Comparison of ENCODE assay signal across 19 cellular contexts in the genomic region with DNA sequence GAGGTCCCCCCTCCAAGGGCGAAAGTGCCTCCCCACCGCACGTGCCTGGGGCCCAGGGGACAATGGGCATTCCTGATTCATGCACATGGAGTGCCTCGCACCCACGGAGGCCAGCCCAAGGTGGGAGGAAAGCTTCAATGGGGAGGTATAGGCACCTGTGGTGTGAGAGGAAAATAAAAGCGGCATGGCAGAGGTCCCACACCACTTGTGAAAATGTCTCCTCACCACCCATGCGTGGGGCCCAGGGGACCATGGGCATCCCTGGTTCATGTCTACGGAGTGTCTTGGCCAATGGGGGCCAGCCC.
DNase-seq lines count a peak whose midpoint lies in the region; ATAC-seq and TF ChIP-seq lines count a peak whose summit lies in the region.
"Had no signal": no experiment of that assay in that cellular context is flagged by ENCODE, and none has a peak within 500 bp of the region (broad histone marks: within the 10 kb centered on the region; RNA-seq: fewer than 3 reads in every experiment).

No MANE protein-coding gene starts in this region.

- intact Hi-C loops in sciatic nerve (cut with DNase I): no loop called here

- H2BK12ac ChIP-seq in H9 (ENCODE audit: insufficient read length, low read depth, low read length): no peak overlapping the region

- no peaks in the 10 kb centered on the region for H3K4me1 Mint-ChIP-seq in H9
- H3K4me1 Mint-ChIP-seq: activated T-helper 17 cell treated with anti-CD3 and anti-CD28 coated beads, Interleukin-2, amount 50 U/mL, for 72 hours; CD4-positive, CD25-positive, alpha-beta regulatory T cell; stimulated activated effector memory CD8-positive, alpha-beta T cell treated with anti-CD3 and anti-CD28 coated beads, Interleukin-12 subunit alpha, Interleukin-12 subunit beta, amount 100 ng/mL, for 72 hours had no signal

- peak overlapping the region; percentile 9; the same call in 1 of the 2 replicates for H3K4me3 ChIP-seq in iPS-18c (ENCODE audit: insufficient read depth, low read depth, low read length)
- H3K4me3 ChIP-seq: GM23248, thyroid gland had no signal

- no peaks in the 10 kb centered on the region for H3K79me2 ChIP-seq in H9 (ENCODE audit: insufficient read depth, low read length)
- H3K79me2 ChIP-seq: parathyroid adenoma had no signal

- peaks cover 11 to 31% (median 13%) of the 10 kb centered on the region in 3 experiments; a peak in 5 of 7 replicates for H3K36me3 Mint-ChIP-seq in H9 (ENCODE audit: insufficient read depth in 1 of 3, low read depth in 3 of 3)
- H3K36me3 Mint-ChIP-seq: CD4-positive, CD25-positive, alpha-beta regulatory T cell; stimulated activated effector memory CD8-positive, alpha-beta T cell treated with anti-CD3 and anti-CD28 coated beads, Interleukin-12 subunit alpha, Interleukin-12 subunit beta, amount 100 ng/mL, for 72 hours had no signal

- no peak overlapping the region for H3T11ph ChIP-seq in H9 (ENCODE audit: low read length)

- no peak overlapping the region for H3K4me2 ChIP-seq in H9 (ENCODE audit: insufficient read depth, insufficient read length, low read length)

- H3K27me3 Mint-ChIP-seq in H9 (ENCODE audit: low read depth): no peaks in the 10 kb centered on the region; the same call in 1 of the 2 replicates
- H3K27me3 Mint-ChIP-seq: activated T-helper 17 cell treated with anti-CD3 and anti-CD28 coated beads, Interleukin-2, amount 50 U/mL, for 72 hours had no signal

- no peak overlapping the region for H2BK120ac ChIP-seq in H9 (ENCODE audit: low read depth, low read length, poor library complexity, severe bottlenecking)

- no peak overlapping the region for H3K4ac ChIP-seq in H9 (ENCODE audit: low read depth, low read length)

- H3K27me3 ChIP-seq in H9 (ENCODE audit: insufficient read depth, low read length): no peaks in the 10 kb centered on the region
- H3K27me3 ChIP-seq: thyroid gland had no signal

- H4K91ac ChIP-seq in H9 (ENCODE audit: insufficient read length, low read depth, low read length): no peak overlapping the region

- no peaks in the 10 kb centered on the region for H4K20me1 ChIP-seq in H9 (ENCODE audit: control insufficient read depth, insufficient read depth, insufficient read length)

- H3K27ac ChIP-seq in H9 (ENCODE audit: insufficient read length, low read depth, low read length): no peak overlapping the region
- H3K27ac ChIP-seq: GM23248, parathyroid adenoma, thyroid gland, VCaP had no signal

- H3K23me2 ChIP-seq in H9 (ENCODE audit: insufficient read length, low read depth, low read length, poor library complexity, severe bottlenecking): no peaks in the 10 kb centered on the region

- no peak overlapping the region for H3K56ac ChIP-seq in H9 (ENCODE audit: insufficient read length, low read depth, low read length)

- peak; percentile 1 for DNase-seq in activated gamma-delta T cell treated with Interleukin-2 at 50 U/mL for 16 hours
- no peak for DNase-seq in activated gamma-delta T cell (lab: John Stamatoyannopoulos, UW)
- peak; percentile 12 for DNase-seq in H9
- DNase-seq in sciatic nerve (ENCODE audit: low spot score): peak; percentile 23
- DNase-seq in occipital lobe (lab: John Stamatoyannopoulos, UW): no peak
- no peak for DNase-seq in C1 segment of cervical spinal cord (lab: John Stamatoyannopoulos, UW)
- no peak for DNase-seq in NCI-H82 (lab: John Stamatoyannopoulos, UW)
- DNase-seq: CD4-positive, CD25-positive, alpha-beta regulatory T cell; GM23248; Kasumi-1; NCI-H1105; NCI-H524 had no signal

- WGBS in H9 (ENCODE audit: extremely low coverage, insufficient read length, low lambda C conversion rate): no CpG with 5 or more reads among the region's 8 CpGs

- H2BK20ac ChIP-seq in H9 (ENCODE audit: low read depth, low read length, poor library complexity, severe bottlenecking): no peak overlapping the region

- no peak overlapping the region for H2BK15ac ChIP-seq in H9 (ENCODE audit: low read depth, low read length)

- H3K4me1 ChIP-seq in H9 (ENCODE audit: insufficient read depth, low read length): no peaks in the 10 kb centered on the region
- H3K4me1 ChIP-seq: parathyroid adenoma, thyroid gland had no signal

- no peak overlapping the region for H2AFZ ChIP-seq in H9 (ENCODE audit: low read length)
- H2AFZ ChIP-seq: GM23248, parathyroid adenoma had no signal

- H3K9me3 ChIP-seq in H9 (ENCODE audit: control insufficient read depth, low read depth, low read length) (peaks cover 84% of the 10 kb centered on the region), iPS-18c (ENCODE audit: control insufficient read depth, insufficient read depth, low read length) (peaks cover 28% of the 10 kb centered on the region)
- H3K9me3 ChIP-seq: thyroid gland had no signal

- H3K4me3 Mint-ChIP-seq in H9: no peak overlapping the region
- H3K4me3 Mint-ChIP-seq: activated T-helper 17 cell treated with anti-CD3 and anti-CD28 coated beads, Interleukin-2, amount 50 U/mL, for 72 hours; CD4-positive, CD25-positive, alpha-beta regulatory T cell; stimulated activated effector memory CD8-positive, alpha-beta T cell treated with anti-CD3 and anti-CD28 coated beads, Interleukin-12 subunit alpha, Interleukin-12 subunit beta, amount 100 ng/mL, for 72 hours; T-helper 1 cell treated with Interleukin-12 subunit alpha and Interleukin-12 subunit beta and Interleukin-4 antibody, amounts not matched to agents 30 μg/mL and 1 μg/mL, for 36 hours had no signal

- H4K5ac ChIP-seq in H9 (ENCODE audit: insufficient read length, low read depth, low read length): no peak overlapping the region

- H3K79me1 ChIP-seq in H9 (ENCODE audit: insufficient read depth, low read depth, low read length, poor library complexity, severe bottlenecking): no peaks in the 10 kb centered on the region

- no peak overlapping the region for H3K18ac ChIP-seq in H9 (ENCODE audit: insufficient read length, low read depth, low read length)

- no peak overlapping the region for H3K27ac Mint-ChIP-seq in H9
- H3K27ac Mint-ChIP-seq: activated T-helper 17 cell treated with anti-CD3 and anti-CD28 coated beads, Interleukin-2, amount 50 U/mL, for 72 hours; CD4-positive, CD25-positive, alpha-beta regulatory T cell; stimulated activated effector memory CD8-positive, alpha-beta T cell treated with anti-CD3 and anti-CD28 coated beads, Interleukin-12 subunit alpha, Interleukin-12 subunit beta, amount 100 ng/mL, for 72 hours; T-helper 1 cell treated with Interleukin-12 subunit alpha and Interleukin-12 subunit beta and Interleukin-4 antibody, amounts not matched to agents 30 μg/mL and 1 μg/mL, for 36 hours had no signal

- TF ChIP-seq CTCF in H9 (conservative IDR thresholded peaks at IDR 0.05): no peak

- H3K14ac ChIP-seq in H9 (ENCODE audit: insufficient read depth, low read length): no peak overlapping the region

- no peak overlapping the region for H2BK5ac ChIP-seq in H9 (ENCODE audit: insufficient read length, low read length)

- ATAC-seq in sciatic nerve: no peak
- ATAC-seq: activated T-helper 17 cell treated with anti-CD3 and anti-CD28 coated beads, Interleukin-2, amount 50 U/mL, for 72 hours; stimulated activated effector memory CD8-positive, alpha-beta T cell treated with anti-CD3 and anti-CD28 coated beads, Interleukin-12 subunit alpha, Interleukin-12 subunit beta, amount 100 ng/mL, for 72 hours had no signal

- no peak overlapping the region for H4K8ac ChIP-seq in H9 (replicated peaks; ENCODE audit: insufficient read length, low read depth, low read length)

- H2AK5ac ChIP-seq in H9 (ENCODE audit: insufficient read length, low read length): no peak overlapping the region

- peaks cover 94 to 99% of the 10 kb centered on the region in 2 experiments for H3K9me3 Mint-ChIP-seq in H9

- no peak overlapping the region for H3K9ac ChIP-seq in H9 (ENCODE audit: extremely low read depth, insufficient read length, low read length)
- H3K9ac ChIP-seq: GM23248, parathyroid adenoma had no signal

- H3K23ac ChIP-seq in H9 (ENCODE audit: insufficient read length, low read depth, low read length): no peak overlapping the region

Comparison
In these comparisons a context has a peak if more than half of its experiments do, and no peak if none do; other contexts are left out.
1. DNase-seq: peak in activated gamma-delta T cell treated with Interleukin-2 at 50 U/mL for 16 hours (single experiment), H9 (single experiment) and sciatic nerve (single experiment); none in activated gamma-delta T cell (single experiment), occipital lobe (single experiment), C1 segment of cervical spinal cord (0 of 14) and NCI-H82 (single experiment).